In the genomic region with DNA sequence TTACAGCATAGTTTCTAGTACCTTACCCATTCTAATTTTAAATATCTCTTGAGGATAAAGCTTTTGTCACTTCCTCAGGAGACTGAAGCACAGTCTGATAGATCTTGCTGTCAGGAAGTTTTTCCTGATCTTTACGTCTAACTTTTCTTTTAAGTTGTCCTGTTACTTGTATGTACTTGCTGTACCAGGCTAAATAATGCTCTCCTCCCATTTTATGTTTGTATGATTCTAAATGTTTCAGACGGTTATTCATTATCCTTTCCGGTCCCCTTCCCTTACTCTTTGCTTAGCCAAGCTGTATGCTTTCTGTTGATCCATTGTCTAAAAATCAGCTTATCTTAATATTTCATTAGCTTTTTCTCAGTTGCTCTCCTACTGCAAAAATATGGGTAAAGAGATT, we compare ENCODE assay signal across 1 cellular context.
TF ChIP-seq lines count a peak whose summit lies in the region.

No MANE protein-coding gene starts in this region.

TF ChIP-seq in K562, 482 proteins besides CTCF, POLR2A, EP300 and RAD21:
- TF ChIP-seq, protein P1, sequence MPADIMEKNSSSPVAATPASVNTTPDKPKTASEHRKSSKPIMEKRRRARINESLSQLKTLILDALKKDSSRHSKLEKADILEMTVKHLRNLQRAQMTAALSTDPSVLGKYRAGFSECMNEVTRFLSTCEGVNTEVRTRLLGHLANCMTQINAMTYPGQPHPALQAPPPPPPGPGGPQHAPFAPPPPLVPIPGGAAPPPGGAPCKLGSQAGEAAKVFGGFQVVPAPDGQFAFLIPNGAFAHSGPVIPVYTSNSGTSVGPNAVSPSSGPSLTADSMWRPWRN (IDR thresholded peaks at IDR 0.05; ENCODE audit: low read depth), result no peak
- TF ChIP-seq GATA2 (CRISPR knock-in tag; IDR thresholded peaks at IDR 0.05) (no peak), CHD4 (IDR thresholded peaks at IDR 0.05; ENCODE audit: insufficient read depth, insufficient replicate concordance, low read depth, low read length, poor library complexity, severe bottlenecking) (no peak), CBX2 (IDR thresholded peaks at IDR 0.05; ENCODE audit: insufficient read depth, low read length, poor library complexity, severe bottlenecking) (no peak), RHOXF2B (CRISPR knock-in tag; conservative IDR thresholded peaks at IDR 0.05) (no peak), ZNF699 (CRISPR knock-in tag; IDR thresholded peaks at IDR 0.05; ENCODE audit: insufficient replicate concordance) (no peak), GTF2E2 (tag; IDR thresholded peaks at IDR 0.05) (no peak), MED1 (CRISPR knock-in tag; IDR thresholded peaks at IDR 0.05; ENCODE audit: borderline replicate concordance) (no peak), KLF13 (tag; IDR thresholded peaks at IDR 0.05; ENCODE audit: borderline replicate concordance, low read depth) (no peak), SNRNP70 (optimal IDR thresholded peaks at IDR 0.05; ENCODE audit: low read depth, low read length) (no peak), LEF1 (IDR thresholded peaks at IDR 0.05) (no peak), RBM39 (optimal IDR thresholded peaks at IDR 0.05; ENCODE audit: low read depth, low read length) (no peak)
- TF ChIP-seq, protein P2, sequence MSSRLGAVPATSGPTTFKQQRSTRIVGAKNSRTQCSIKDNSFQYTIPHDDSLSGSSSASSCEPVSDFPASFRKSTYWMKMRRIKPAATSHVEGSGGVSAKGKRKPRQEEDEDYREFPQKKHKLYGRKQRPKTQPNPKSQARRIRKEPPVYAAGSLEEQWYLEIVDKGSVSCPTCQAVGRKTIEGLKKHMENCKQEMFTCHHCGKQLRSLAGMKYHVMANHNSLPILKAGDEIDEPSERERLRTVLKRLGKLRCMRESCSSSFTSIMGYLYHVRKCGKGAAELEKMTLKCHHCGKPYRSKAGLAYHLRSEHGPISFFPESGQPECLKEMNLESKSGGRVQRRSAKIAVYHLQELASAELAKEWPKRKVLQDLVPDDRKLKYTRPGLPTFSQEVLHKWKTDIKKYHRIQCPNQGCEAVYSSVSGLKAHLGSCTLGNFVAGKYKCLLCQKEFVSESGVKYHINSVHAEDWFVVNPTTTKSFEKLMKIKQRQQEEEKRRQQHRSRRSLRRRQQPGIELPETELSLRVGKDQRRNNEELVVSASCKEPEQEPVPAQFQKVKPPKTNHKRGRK (tag; IDR thresholded peaks at IDR 0.05), result no peak
- TF ChIP-seq, protein P3, sequence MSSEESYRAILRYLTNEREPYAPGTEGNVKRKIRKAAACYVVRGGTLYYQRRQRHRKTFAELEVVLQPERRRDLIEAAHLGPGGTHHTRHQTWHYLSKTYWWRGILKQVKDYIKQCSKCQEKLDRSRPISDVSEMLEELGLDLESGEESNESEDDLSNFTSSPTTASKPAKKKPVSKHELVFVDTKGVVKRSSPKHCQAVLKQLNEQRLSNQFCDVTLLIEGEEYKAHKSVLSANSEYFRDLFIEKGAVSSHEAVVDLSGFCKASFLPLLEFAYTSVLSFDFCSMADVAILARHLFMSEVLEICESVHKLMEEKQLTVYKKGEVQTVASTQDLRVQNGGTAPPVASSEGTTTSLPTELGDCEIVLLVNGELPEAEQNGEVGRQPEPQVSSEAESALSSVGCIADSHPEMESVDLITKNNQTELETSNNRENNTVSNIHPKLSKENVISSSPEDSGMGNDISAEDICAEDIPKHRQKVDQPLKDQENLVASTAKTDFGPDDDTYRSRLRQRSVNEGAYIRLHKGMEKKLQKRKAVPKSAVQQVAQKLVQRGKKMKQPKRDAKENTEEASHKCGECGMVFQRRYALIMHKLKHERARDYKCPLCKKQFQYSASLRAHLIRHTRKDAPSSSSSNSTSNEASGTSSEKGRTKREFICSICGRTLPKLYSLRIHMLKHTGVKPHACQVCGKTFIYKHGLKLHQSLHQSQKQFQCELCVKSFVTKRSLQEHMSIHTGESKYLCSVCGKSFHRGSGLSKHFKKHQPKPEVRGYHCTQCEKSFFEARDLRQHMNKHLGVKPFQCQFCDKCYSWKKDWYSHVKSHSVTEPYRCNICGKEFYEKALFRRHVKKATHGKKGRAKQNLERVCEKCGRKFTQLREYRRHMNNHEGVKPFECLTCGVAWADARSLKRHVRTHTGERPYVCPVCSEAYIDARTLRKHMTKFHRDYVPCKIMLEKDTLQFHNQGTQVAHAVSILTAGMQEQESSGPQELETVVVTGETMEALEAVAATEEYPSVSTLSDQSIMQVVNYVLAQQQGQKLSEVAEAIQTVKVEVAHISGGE (CRISPR knock-in tag; IDR thresholded peaks at IDR 0.05), result no peak
